Comparison of ENCODE assay signal across 25 cellular contexts in the genomic region with DNA sequence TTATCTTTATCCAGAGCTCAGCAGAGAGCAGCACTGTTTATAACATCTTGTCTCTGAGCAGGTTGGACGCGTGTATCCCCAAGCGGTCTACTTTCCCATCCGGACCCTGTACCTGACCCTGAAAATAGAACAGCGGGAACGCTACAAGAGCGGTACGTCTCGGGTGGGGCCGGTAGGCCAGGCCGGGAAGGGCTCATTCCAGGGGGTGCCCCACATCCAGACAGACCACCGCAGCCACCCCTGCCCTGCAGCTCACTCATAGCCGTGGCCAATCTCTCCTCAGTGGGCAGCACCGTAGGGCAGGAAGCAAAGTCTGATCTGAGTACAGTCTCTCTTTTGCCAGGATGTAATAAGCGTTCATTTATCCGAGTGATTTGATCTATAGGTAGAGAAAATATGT.
"Had no signal": no experiment of that assay in that cellular context is flagged by ENCODE, and none has a peak within 500 bp of the region (broad histone marks: within the 10 kb centered on the region; RNA-seq: fewer than 3 reads in every experiment).

No MANE protein-coding gene starts in this region.

- H3K27me3 Mint-ChIP-seq: activated CD4-positive, alpha-beta memory T cell treated with anti-CD3 and anti-CD28 coated beads, Interleukin-2, amount 10 ng/mL, durations not matched to agents 7 days and 5 days; activated CD4-positive, alpha-beta T cell treated with anti-CD3 and anti-CD28 coated beads for 36 hours; T-cell had no signal

- DNase-seq: activated CD4-positive, alpha-beta memory T cell treated with anti-CD3 and anti-CD28 coated beads, Interleukin-2, amount 10 ng/mL, durations not matched to agents 7 days and 5 days; activated CD4-positive, alpha-beta T cell treated with anti-CD3 and anti-CD28 coated beads for 36 hours; activated CD4-positive, alpha-beta T cell treated with anti-CD3 and anti-CD28 coated beads, Interleukin-2, amount 50 U/mL, for 1 hour; activated gamma-delta T cell; activated naive CD4-positive, alpha-beta T cell treated with anti-CD3 and anti-CD28 coated beads for 36 hours; activated T-cell treated with anti-CD3 and anti-CD28 coated beads for 4 hours; brain microvascular endothelial cell; MG63; MV-4-11; NCI-H1105; NCI-H1436; NCI-H1694 treated with DMSO at 0.1 percent for 48 hours; NCI-H2029 treated with DMSO at 0.1 percent for 48 hours; NCI-H345; NCI-H510A; NCI-H69; NK-92 treated with Interleukin-12 subunit alpha and Interleukin-12 subunit beta, amount 100 ng/mL, for 24 hours; OCI-M1; RPMI8226; T-cell; WERI-Rb-1 had no signal

- ATAC-seq: activated CD4-positive, alpha-beta T cell treated with anti-CD3 and anti-CD28 coated beads for 36 hours; Panc1; Right ventricle myocardium inferior; T-cell had no signal

- H3K4me3 Mint-ChIP-seq: activated CD4-positive, alpha-beta memory T cell treated with anti-CD3 and anti-CD28 coated beads, Interleukin-2, amount 10 ng/mL, durations not matched to agents 7 days and 5 days; activated CD4-positive, alpha-beta T cell treated with anti-CD3 and anti-CD28 coated beads for 36 hours; activated naive CD4-positive, alpha-beta T cell treated with anti-CD3 and anti-CD28 coated beads for 36 hours; T-cell had no signal

- H3K27ac Mint-ChIP-seq: activated CD4-positive, alpha-beta memory T cell treated with anti-CD3 and anti-CD28 coated beads, Interleukin-2, amount 10 ng/mL, durations not matched to agents 7 days and 5 days; activated naive CD4-positive, alpha-beta T cell treated with anti-CD3 and anti-CD28 coated beads for 36 hours; T-cell had no signal

- H3K9me3 ChIP-seq: MG63 had no signal

- H3K4me3 ChIP-seq: cardiac muscle cell, MG63, SK-N-MC had no signal

- H3K27me3 ChIP-seq: brain microvascular endothelial cell, cardiac muscle cell, MG63 had no signal

- H3K9me3 Mint-ChIP-seq: activated CD4-positive, alpha-beta memory T cell treated with anti-CD3 and anti-CD28 coated beads, Interleukin-2, amount 10 ng/mL, durations not matched to agents 7 days and 5 days; activated naive CD4-positive, alpha-beta T cell treated with anti-CD3 and anti-CD28 coated beads for 36 hours; T-cell had no signal

- H3K27ac ChIP-seq: brain microvascular endothelial cell, cardiac muscle cell, SK-N-MC, WERI-Rb-1 had no signal
